Comparison of ENCODE assay signal across 20 cellular contexts in genomic region chr3:141260131-141260927, GRCh38.
"Had no signal": no experiment of that assay in that cellular context is flagged by ENCODE, and none has a peak within 500 bp of the region (broad histone marks: within the 10 kb centered on the region; RNA-seq: fewer than 3 reads in every experiment).

No MANE protein-coding gene starts in this region.

- ATAC-seq: activated CD4-positive, CD25-positive, alpha-beta regulatory T cell treated with anti-CD3 and anti-CD28 coated beads, Interleukin-2, amount 50 U/mL, for 24 hours; body of pancreas; effector memory CD8-positive, alpha-beta T cell; stimulated activated naive CD8-positive, alpha-beta T cell treated with anti-CD3 and anti-CD28 coated beads, Interleukin-15, Interleukin-2, amounts not matched to agents 100 U/mL and 50 U/mL, for 24 hours; T-cell had no signal

- H3K4me3 ChIP-seq: body of pancreas, heart left ventricle, upper lobe of left lung had no signal

- H3K27me3 Mint-ChIP-seq: effector memory CD8-positive, alpha-beta T cell; T-cell had no signal

- DNase-seq: activated CD4-positive, alpha-beta T cell treated with anti-CD3 and anti-CD28 coated beads, Interleukin-2, amount 50 U/mL, for 1 hour; activated effector memory CD4-positive, alpha-beta T cell treated with Interleukin-2 at 50 U/mL for 16 hours; activated naive CD4-positive, alpha-beta T cell treated with anti-CD3 and anti-CD28 coated beads, Interleukin-2, amount 50 U/mL, for 16 hours; activated T-cell treated with anti-CD3 and anti-CD28 coated beads for 4 hours; body of pancreas; cerebellar nuclear complex; effector memory CD8-positive, alpha-beta T cell; heart left ventricle; immature natural killer cell; mesenchymal stem cell; SK-N-SH; stimulated activated CD4-positive, alpha-beta T cell treated with anti-CD3 and anti-CD28 coated beads, Interleukin-2, amount 100 ng/mL, for 48 hours; stimulated activated naive CD8-positive, alpha-beta T cell treated with anti-CD3 and anti-CD28 coated beads, Interleukin-15, Interleukin-2, amounts not matched to agents 100 U/mL and 50 U/mL, for 24 hours; T-cell; T-helper 9 cell had no signal

- H3K9me3 Mint-ChIP-seq: effector memory CD8-positive, alpha-beta T cell; immature natural killer cell; T-cell had no signal

- H3K27me3 ChIP-seq: body of pancreas, heart left ventricle, neutrophil, upper lobe of left lung had no signal

- H3K27ac ChIP-seq: body of pancreas, epithelial cell of prostate, heart left ventricle, neutrophil, parathyroid adenoma, upper lobe of left lung had no signal

- H3K4me1 ChIP-seq: body of pancreas, upper lobe of left lung had no signal

- H3K9me3 ChIP-seq: body of pancreas, heart left ventricle, neutrophil, SK-N-SH, upper lobe of left lung had no signal

- H3K4me3 Mint-ChIP-seq: effector memory CD8-positive, alpha-beta T cell; immature natural killer cell; T-cell had no signal
